ENCODE assay signal across 1 cellular context in genomic region chr6:605895-606294, GRCh38. TPM values are rescaled to one million over a fixed set of nuclear protein-coding genes. Genes with fewer than 3 reads are reported as not detected.
"Had no signal": no experiment of that assay in that cellular context is flagged by ENCODE, and none has a peak within 500 bp of the region (broad histone marks: within the 10 kb centered on the region; RNA-seq: fewer than 3 reads in every experiment).

No MANE protein-coding gene starts in this region.

RNA-seq across cellular contexts. Expression of gene HUS1B, which starts 51.0 kb away (rescaled TPM):
- total RNA-seq: epithelial cell of proximal tubule had no signal
